Comparison of ENCODE assay signal across 8 cellular contexts in the genomic region with DNA sequence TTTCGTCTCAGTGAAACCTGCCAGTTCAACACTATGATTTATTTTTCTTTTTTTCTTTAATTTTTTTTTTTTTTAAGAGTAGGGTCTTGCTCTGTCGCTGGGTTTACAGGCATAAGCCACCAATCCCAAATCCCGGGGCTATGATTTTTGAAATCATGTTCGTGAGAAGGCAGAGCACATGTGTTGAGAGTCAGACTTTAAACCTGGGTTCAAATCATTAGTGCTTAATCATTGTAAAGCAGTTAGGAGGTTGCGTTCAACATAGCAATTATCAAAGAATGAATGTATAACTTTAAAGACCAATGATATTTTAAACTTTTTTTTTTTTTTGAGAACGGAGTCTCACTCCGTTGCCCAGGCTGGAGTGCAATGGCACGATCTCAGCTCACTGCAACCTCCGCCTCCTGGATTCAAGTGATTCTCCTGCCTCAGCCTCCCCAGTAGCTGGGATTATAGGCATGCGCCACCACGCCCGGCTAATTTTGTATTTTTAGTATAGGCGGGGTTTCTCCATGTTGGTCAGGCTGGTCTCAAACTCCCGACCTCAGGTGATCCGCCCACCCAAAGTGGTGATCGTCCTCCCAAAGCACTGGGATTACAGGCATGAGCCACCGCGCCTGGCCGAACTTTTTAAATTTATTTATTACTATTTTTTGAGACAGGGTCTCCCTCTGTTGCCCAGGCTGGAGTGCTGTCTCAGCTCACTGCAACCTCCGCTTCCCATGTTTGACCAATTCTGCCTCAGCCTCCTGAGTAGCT. TPM values are rescaled to one million over a fixed set of nuclear protein-coding genes. Genes with fewer than 3 reads are reported as not detected.
DNase-seq lines count a peak whose midpoint lies in the region; ATAC-seq and TF ChIP-seq lines count a peak whose summit lies in the region.
"Not testable (repeated sequence)": the region's sequence is repeated elsewhere in the genome, so short reads cannot be mapped to it uniquely, and the experiment has no call there.

No MANE protein-coding gene starts in this region.

- H3K9me3 Mint-ChIP-seq in CD8-positive, alpha-beta T cell; progenitor cell of endocrine pancreas (ENCODE audit: low read depth): not testable (repeated sequence)

- POLR2A ChIA-PET in CD8-positive, alpha-beta T cell (lab: Charles Lee) = interaction anchor here (1.1 kb wide), 1 partner anchor 158 kb away, joined by 4 read pairs; no protein-coding TSS in a partner anchor

- not testable (repeated sequence) for H3K27ac ChIP-seq in CD8-positive, alpha-beta T cell (ENCODE audit: low read depth, low read length)
- peak overlapping the region; percentile 67; the same call in 1 of the 2 replicates for H3K27ac ChIP-seq in Karpas-422 (ENCODE audit: low read length)
- H3K27ac ChIP-seq in fibroblast of lung (ENCODE audit: insufficient read depth, low read length) = peak overlapping the region; percentile 98
- H3K27ac ChIP-seq in lower lobe of right lung = peak overlapping the region; percentile 100
- H3K27ac ChIP-seq in transverse colon = peak overlapping the region; percentile 96 to 99 (median 99)

- not testable (repeated sequence) for H2AFZ ChIP-seq in Karpas-422 (ENCODE audit: low read length); fibroblast of lung (ENCODE audit: low read length)

- H3K9me3 ChIP-seq in CD8-positive, alpha-beta T cell (ENCODE audit: low read length); Karpas-422 (ENCODE audit: low read length); fibroblast of lung (ENCODE audit: control insufficient read depth, insufficient read depth, low read depth, low read length); lower lobe of right lung; transverse colon: not testable (repeated sequence)

- not testable (repeated sequence) for H3K4me3 ChIP-seq in CD8-positive, alpha-beta T cell (ENCODE audit: low read depth, low read length)
- H3K4me3 ChIP-seq in Karpas-422 (ENCODE audit: low read length) = peak overlapping the region; percentile 86
- H3K4me3 ChIP-seq in WI38 (ENCODE audit: low read depth, low read length) = peak overlapping the region; percentile 68
- H3K4me3 ChIP-seq in astrocyte of the spinal cord (ENCODE audit: low read depth, low read length) = peak overlapping the region; percentile 87
- peak overlapping the region; percentile 79 to 97 (median 92) for H3K4me3 ChIP-seq in fibroblast of lung (replicated peaks in 1 of 4; ENCODE audit: control extremely low read depth in 1 of 4, insufficient read depth in 1 of 4, low read depth in 3 of 4, low read length in 4 of 4)
- H3K4me3 ChIP-seq in lower lobe of right lung = peak overlapping the region; percentile 96
- H3K4me3 ChIP-seq in transverse colon = peak overlapping the region in 3 of 4 donors; percentile 85 to 93 (median 90)

- WGBS in transverse colon (ENCODE audit: low coverage in 1 of 2), 2 donors = 70 to 79% methylated on average over 10 to 20 of the region's 20 CpGs

- not testable (repeated sequence) for H3K36me3 ChIP-seq in CD8-positive, alpha-beta T cell (ENCODE audit: insufficient read depth, low read length); fibroblast of lung (ENCODE audit: control insufficient read depth, insufficient read depth, low read length); lower lobe of right lung; transverse colon
- peaks cover 18% of the 10 kb centered on the region for H3K36me3 ChIP-seq in Karpas-422 (ENCODE audit: insufficient read depth, low read length)

- H3K79me2 ChIP-seq in Karpas-422 (ENCODE audit: low read length) = peaks cover 61% of the 10 kb centered on the region
- peaks cover 47% of the 10 kb centered on the region for H3K79me2 ChIP-seq in fibroblast of lung (ENCODE audit: control insufficient read depth, insufficient read depth, low read length)

- ATAC-seq in CD8-positive, alpha-beta T cell; lower lobe of right lung: not testable (repeated sequence)

- peaks cover 26% of the 10 kb centered on the region for H4K20me1 ChIP-seq in Karpas-422 (ENCODE audit: insufficient read depth, low read depth, low read length)
- not testable (repeated sequence) for H4K20me1 ChIP-seq in fibroblast of lung (ENCODE audit: control insufficient read depth, extremely low read depth, insufficient read depth, low read length)

- not testable (repeated sequence) for TF ChIP-seq EP300 in transverse colon (IDR thresholded peaks at IDR 0.05; ENCODE audit: low read depth)

- H3K9me2 ChIP-seq in Karpas-422 (replicated peaks; ENCODE audit: insufficient read depth, low read length) = not testable (repeated sequence)

- peak overlapping the region; percentile 100 for H3K9ac ChIP-seq in Karpas-422 (ENCODE audit: low read length)
- H3K9ac ChIP-seq in fibroblast of lung (ENCODE audit: insufficient read depth, low read length) = not testable (repeated sequence)

- not testable (repeated sequence) for TF ChIP-seq POLR2A in transverse colon (IDR thresholded peaks at IDR 0.05)

- CTCF ChIA-PET in CD8-positive, alpha-beta T cell (lab: Charles Lee) = interaction anchor here (1.3 to 1.8 kb wide), 2 partner anchors 23 to 215 kb away, joined by 3 to 6 read pairs; no protein-coding TSS in a partner anchor

- DNase-seq in CD8-positive, alpha-beta T cell; astrocyte of the spinal cord (ENCODE audit: low read depth, low spot score); fibroblast of lung (ENCODE audit: low read depth in 2 of 2); lower lobe of right lung; progenitor cell of endocrine pancreas (ENCODE audit: low spot score, unreplicated experiment); transverse colon: not testable (repeated sequence)
- peak; percentile 47 for DNase-seq in Karpas-422

- peak overlapping the region; percentile 85 for H3K4me2 ChIP-seq in Karpas-422 (ENCODE audit: low read depth, low read length, poor library complexity, severe bottlenecking)
- peak overlapping the region; percentile 97 for H3K4me2 ChIP-seq in fibroblast of lung (ENCODE audit: extremely low read depth, insufficient read depth, low read length)

- peaks cover 22% of the 10 kb centered on the region for H3K4me1 ChIP-seq in CD8-positive, alpha-beta T cell (ENCODE audit: insufficient read depth, low read length)
- H3K4me1 ChIP-seq in Karpas-422 (ENCODE audit: low read length) (peaks cover 40% of the 10 kb centered on the region), lower lobe of right lung (peaks cover 40% of the 10 kb centered on the region), transverse colon (peaks cover 12 to 51% (median 23%) of the 10 kb centered on the region in 4 donors)
- H3K4me1 ChIP-seq in fibroblast of lung (ENCODE audit: control insufficient read depth, extremely low read depth, insufficient read depth, low read length) = not testable (repeated sequence)

- TF ChIP-seq CTCF in CD8-positive, alpha-beta T cell (IDR thresholded peaks at IDR 0.05); WI38 (IDR thresholded peaks at IDR 0.05; ENCODE audit: low read depth, low read length); astrocyte of the spinal cord (IDR thresholded peaks at IDR 0.05; ENCODE audit: low read depth, low read length); fibroblast of lung (conservative IDR thresholded peaks at IDR 0.05 in 1 of 2, IDR thresholded peaks at IDR 0.05 in 1 of 2; ENCODE audit: low read depth in 1 of 2, low read length in 2 of 2); lower lobe of right lung (IDR thresholded peaks at IDR 0.05); progenitor cell of endocrine pancreas (IDR thresholded peaks at IDR 0.05; ENCODE audit: unreplicated experiment); transverse colon (IDR thresholded peaks at IDR 0.05): not testable (repeated sequence)

- H3K4me1 Mint-ChIP-seq in CD8-positive, alpha-beta T cell (ENCODE audit: low read depth) = peaks cover 30% of the 10 kb centered on the region
- H3K4me1 Mint-ChIP-seq in progenitor cell of endocrine pancreas (ENCODE audit: low read depth) = peaks cover 22% of the 10 kb centered on the region

- in situ Hi-C loops in astrocyte of the spinal cord (cut with HindIII; ENCODE audit: low sequenced_read_pairs); transverse colon (cut with MboI; ENCODE audit: low pct_ligation_motif_present in 1 of 4, low pct_unique_long_range_greater_than_20kb in 1 of 4, low sequenced_read_pairs in 3 of 4): not testable (repeated sequence)

- H3K27me3 ChIP-seq in CD8-positive, alpha-beta T cell (ENCODE audit: insufficient read depth, low read length); Karpas-422 (ENCODE audit: low read length); fibroblast of lung (ENCODE audit: control insufficient read depth, insufficient read depth, low read length); lower lobe of right lung (ENCODE audit: low read depth); transverse colon: not testable (repeated sequence)

- H3K27ac Mint-ChIP-seq in CD8-positive, alpha-beta T cell = peak overlapping the region; percentile 64
- not testable (repeated sequence) for H3K27ac Mint-ChIP-seq in progenitor cell of endocrine pancreas

- intact Hi-C loops in CD8-positive, alpha-beta T cell (cut with DNase I, micrococcal nuclease) = loop anchor here (1.0 to 10.0 kb wide), 18 partner anchors 24 to 1133 kb away; partner anchors contain the start of genes HMCES (in 2 of the 2), SEC61A1 (in 2 of the 2), ACAD9 (in 1 of the 2) and COPG1 (in 1 of the 2)
- intact Hi-C loops in lower lobe of right lung (cut with DNase I); transverse colon (cut with DNase I; ENCODE audit: low total_unique reads): not testable (repeated sequence)

- H3K27me3 Mint-ChIP-seq in CD8-positive, alpha-beta T cell (ENCODE audit: low read depth); progenitor cell of endocrine pancreas: not testable (repeated sequence)

- peak overlapping the region; percentile 42 for H3K4me3 Mint-ChIP-seq in CD8-positive, alpha-beta T cell
- peak overlapping the region; percentile 93 for H3K4me3 Mint-ChIP-seq in progenitor cell of endocrine pancreas (ENCODE audit: low read depth)

- H3K36me3 Mint-ChIP-seq in CD8-positive, alpha-beta T cell = peaks cover 29% of the 10 kb centered on the region
- not testable (repeated sequence) for H3K36me3 Mint-ChIP-seq in progenitor cell of endocrine pancreas (ENCODE audit: insufficient read depth)

RNA-seq across cellular contexts. Expression of gene CNBP, which starts 1.3 kb away (rescaled TPM):
- total RNA-seq in CD8-positive, alpha-beta T cell = 100 to 1,000 TPM; 296 to 301 TPM
- total RNA-seq in Karpas-422 (2014; rRNA removed; shearing (Covaris generic); ENCODE audit: low replicate concordance) = 276 and 277 TPM in 2 replicates
- total RNA-seq in fibroblast of lung (262 and 317 TPM in 2 replicates), lower lobe of right lung (298 TPM), progenitor cell of endocrine pancreas (192 and 194 TPM in 2 replicates), transverse colon (100 to 1,000 TPM; 169 to 329 (median 258) TPM)
- polyA plus RNA-seq in fibroblast of lung = 369 and 412 TPM in 2 replicates
- polyA plus RNA-seq in fibroblast of lung (2012) = 252 and 291 TPM in 2 replicates
- polyA minus RNA-seq in fibroblast of lung (ENCODE audit: low replicate concordance) = 116 TPM in 2 replicates

RNA-seq across cellular contexts. Expression of gene ISY1, which starts 24.1 kb away (rescaled TPM):
- total RNA-seq in CD8-positive, alpha-beta T cell = 10 to 100 TPM; 35.2 to 38.7 TPM
- total RNA-seq in Karpas-422 (2014; rRNA removed; shearing (Covaris generic); ENCODE audit: low replicate concordance) = 23.1 and 29.9 TPM in 2 replicates
- 30.3 and 34.8 TPM in 2 replicates for total RNA-seq in fibroblast of lung
- polyA plus RNA-seq in fibroblast of lung = 39.6 and 40.2 TPM in 2 replicates
- polyA plus RNA-seq in fibroblast of lung (2012) = 29.3 and 37.7 TPM in 2 replicates
- polyA minus RNA-seq in fibroblast of lung (ENCODE audit: low replicate concordance) = 24.1 and 38.8 TPM in 2 replicates
- total RNA-seq in lower lobe of right lung = 31.0 TPM
- total RNA-seq in progenitor cell of endocrine pancreas = 34.0 and 37.4 TPM in 2 replicates
- 10 to 100 TPM in 2 of 4 donors, 1 to 10 TPM in 2; 1.6 to 14.2 (median 7.2) TPM for total RNA-seq in transverse colon
